9 cellular contexts compared by ENCODE assay signal in genomic region chr17:40190197-40191021, GRCh38. TPM values are rescaled to one million over a fixed set of nuclear protein-coding genes. Genes with fewer than 3 reads are reported as not detected.
A peak's percentile ranks its signal among the peaks of the same experiment; 100 is the strongest.
DNase-seq lines count a peak whose midpoint lies in the region; ATAC-seq and TF ChIP-seq lines count a peak whose summit lies in the region.
"Had no signal": no experiment of that assay in that cellular context is flagged by ENCODE, and none has a peak within 500 bp of the region (broad histone marks: within the 10 kb centered on the region; RNA-seq: fewer than 3 reads in every experiment).

No MANE protein-coding gene starts in this region.

- H3K9me3 ChIP-seq in CD8-positive, alpha-beta T cell (ENCODE audit: low read length): no peaks in the 10 kb centered on the region
- no peaks in the 10 kb centered on the region for H3K9me3 ChIP-seq in SJCRH30 (replicated peaks)

- no peaks in the 10 kb centered on the region for H3K4me1 ChIP-seq in CD8-positive, alpha-beta T cell (ENCODE audit: insufficient read depth, low read length)
- peaks cover 12% of the 10 kb centered on the region for H3K4me1 ChIP-seq in SJCRH30

- H3K36me3 Mint-ChIP-seq in CD8-positive, alpha-beta T cell: peaks cover 2% of the 10 kb centered on the region
- no peaks in the 10 kb centered on the region for H3K36me3 Mint-ChIP-seq in activated CD4-positive, alpha-beta memory T cell treated with anti-CD3 and anti-CD28 coated beads, Interleukin-2, amount 10 ng/mL, durations not matched to agents 7 days and 5 days (ENCODE audit: low read depth)
- H3K36me3 Mint-ChIP-seq in stimulated activated memory B cell treated with anti-CD40 and anti-IgM and Interleukin-4, amounts not matched to agents 10 μg/mL and 1 μg/mL and 100 μg/mL, for 72 hours: peaks cover 6% of the 10 kb centered on the region

- no peak overlapping the region for H3K27ac Mint-ChIP-seq in CD8-positive, alpha-beta T cell
- no peak overlapping the region for H3K27ac Mint-ChIP-seq in activated CD4-positive, alpha-beta memory T cell treated with anti-CD3 and anti-CD28 coated beads, Interleukin-2, amount 10 ng/mL, durations not matched to agents 7 days and 5 days
- H3K27ac Mint-ChIP-seq in stimulated activated memory B cell treated with anti-CD40 and anti-IgM and Interleukin-4, amounts not matched to agents 10 μg/mL and 1 μg/mL and 100 μg/mL, for 72 hours: no peak overlapping the region

- no peaks in the 10 kb centered on the region for H3K27me3 Mint-ChIP-seq in CD8-positive, alpha-beta T cell (ENCODE audit: low read depth)
- peaks cover 2% of the 10 kb centered on the region for H3K27me3 Mint-ChIP-seq in activated CD4-positive, alpha-beta memory T cell treated with anti-CD3 and anti-CD28 coated beads, Interleukin-2, amount 10 ng/mL, durations not matched to agents 7 days and 5 days
- H3K27me3 Mint-ChIP-seq in stimulated activated memory B cell treated with anti-CD40 and anti-IgM and Interleukin-4, amounts not matched to agents 10 μg/mL and 1 μg/mL and 100 μg/mL, for 72 hours: no peaks in the 10 kb centered on the region

- POLR2A ChIA-PET in CD8-positive, alpha-beta T cell (lab: Charles Lee): interaction anchor here (2.0 kb wide), 1 partner anchor 90 kb away, joined by 4 read pairs; the partner anchor contains the start of gene NR1D1
- POLR2A ChIA-PET in activated CD4-positive, alpha-beta memory T cell treated with anti-CD3 and anti-CD28 coated beads, Interleukin-2, amount 10 ng/mL, durations not matched to agents 7 days and 5 days (lab: Charles Lee): interaction anchor here (0.8 to 2.3 kb wide), 8 partner anchors 11 to 121 kb away, joined by 3 to 13 read pairs (median 4); partner anchors contain the start of gene WIPF2

- H3K36me3 ChIP-seq in CD8-positive, alpha-beta T cell (ENCODE audit: insufficient read depth, low read length): no peaks in the 10 kb centered on the region
- 0 out of 2 replicates have a peak, but pooled peaks cover 2% of the 10 kb centered on the region for H3K36me3 ChIP-seq in SJCRH30

- peak overlapping the region; percentile 86 for H3K4me3 Mint-ChIP-seq in CD8-positive, alpha-beta T cell
- peak overlapping the region; percentile 94 for H3K4me3 Mint-ChIP-seq in activated CD4-positive, alpha-beta memory T cell treated with anti-CD3 and anti-CD28 coated beads, Interleukin-2, amount 10 ng/mL, durations not matched to agents 7 days and 5 days
- H3K4me3 Mint-ChIP-seq in stimulated activated memory B cell treated with anti-CD40 and anti-IgM and Interleukin-4, amounts not matched to agents 10 μg/mL and 1 μg/mL and 100 μg/mL, for 72 hours: peak overlapping the region; percentile 55

- peak in 4 of 7 experiments; percentile 27 to 55 (median 48) for DNase-seq in CD8-positive, alpha-beta T cell
- DNase-seq in Jurkat, Clone E6-1 (ENCODE audit: low read depth, low spot score): peak; percentile 30
- peak; percentile 27 for DNase-seq in activated CD4-positive, alpha-beta memory T cell treated with anti-CD3 and anti-CD28 coated beads, Interleukin-2, amount 10 ng/mL, durations not matched to agents 7 days and 5 days
- DNase-seq in foreskin fibroblast (peak in 1 of 2 donors; percentile 38), SJCRH30 (no peak)

- no peaks in the 10 kb centered on the region for H3K9me3 Mint-ChIP-seq in CD8-positive, alpha-beta T cell
- H3K9me3 Mint-ChIP-seq in activated CD4-positive, alpha-beta memory T cell treated with anti-CD3 and anti-CD28 coated beads, Interleukin-2, amount 10 ng/mL, durations not matched to agents 7 days and 5 days: no peaks in the 10 kb centered on the region
- no peaks in the 10 kb centered on the region for H3K9me3 Mint-ChIP-seq in stimulated activated memory B cell treated with anti-CD40 and anti-IgM and Interleukin-4, amounts not matched to agents 10 μg/mL and 1 μg/mL and 100 μg/mL, for 72 hours

- no peaks in the 10 kb centered on the region for H3K27me3 ChIP-seq in CD8-positive, alpha-beta T cell (ENCODE audit: insufficient read depth, low read length)
- no peaks in the 10 kb centered on the region for H3K27me3 ChIP-seq in SJCRH30

- no peak overlapping the region for H3K4me3 ChIP-seq in CD8-positive, alpha-beta T cell (ENCODE audit: low read depth, low read length)
- H3K4me3 ChIP-seq in Jurkat, Clone E6-1 (ENCODE audit: low read length): no peak overlapping the region
- peak overlapping the region; percentile 48 to 60 for H3K4me3 ChIP-seq in foreskin fibroblast (ENCODE audit: low read depth in 1 of 2, low read length in 2 of 2)
- H3K4me3 ChIP-seq in SJCRH30: no peak overlapping the region

- H3K4me1 Mint-ChIP-seq in CD8-positive, alpha-beta T cell (ENCODE audit: low read depth): peaks cover 9% of the 10 kb centered on the region
- H3K4me1 Mint-ChIP-seq in activated CD4-positive, alpha-beta memory T cell treated with anti-CD3 and anti-CD28 coated beads, Interleukin-2, amount 10 ng/mL, durations not matched to agents 7 days and 5 days: peaks cover 15% of the 10 kb centered on the region
- H3K4me1 Mint-ChIP-seq in stimulated activated memory B cell treated with anti-CD40 and anti-IgM and Interleukin-4, amounts not matched to agents 10 μg/mL and 1 μg/mL and 100 μg/mL, for 72 hours: peaks cover 6% of the 10 kb centered on the region

- no peak overlapping the region for H3K27ac ChIP-seq in CD8-positive, alpha-beta T cell (ENCODE audit: low read depth, low read length)
- no peak overlapping the region for H3K27ac ChIP-seq in SJCRH30
- H3K27ac ChIP-seq: HL-60 had no signal

- intact Hi-C loops in CD8-positive, alpha-beta T cell (cut with DNase I, micrococcal nuclease): loop anchor here (1.0 kb wide), 4 partner anchors 13 to 237 kb away; partner anchors contain the start of gene RAPGEFL1 (in 1 of the 2)

- peak; percentile 86 for ATAC-seq in CD8-positive, alpha-beta T cell
- ATAC-seq in stimulated activated memory B cell treated with anti-CD40 and anti-IgM and Interleukin-4, amounts not matched to agents 10 μg/mL and 1 μg/mL and 100 μg/mL, for 72 hours: no peak
- ATAC-seq in HG03175 (IDR thresholded peaks at IDR 0.05; ENCODE audit: unreplicated experiment) (no peak), HG02571 (IDR thresholded peaks at IDR 0.05; ENCODE audit: unreplicated experiment) (no peak)

- peak; percentile 68 for TF ChIP-seq CTCF in CD8-positive, alpha-beta T cell (IDR thresholded peaks at IDR 0.05)
- TF ChIP-seq CTCF in foreskin fibroblast (IDR thresholded peaks at IDR 0.05; ENCODE audit: low read depth, low read length): peak; percentile 29

- CTCF ChIA-PET in CD8-positive, alpha-beta T cell (lab: Charles Lee): interaction anchor here (0.6 to 5.2 kb wide), 20 partner anchors 8 to 802 kb away, joined by 3 to 67 read pairs (median 4); partner anchors contain the start of gene CSF3
- CTCF ChIA-PET in activated CD4-positive, alpha-beta memory T cell treated with anti-CD3 and anti-CD28 coated beads, Interleukin-2, amount 10 ng/mL, durations not matched to agents 7 days and 5 days (lab: Charles Lee): interaction anchor here (0.7 to 5.5 kb wide), 17 partner anchors 9 to 214 kb away, joined by 3 to 69 read pairs (median 7); partner anchors contain the start of genes CASC3, CSF3, MED24 and WIPF2

RNA-seq across cellular contexts. Expression of gene RAPGEFL1, which starts 13.1 kb away (rescaled TPM):
- 1 to 10 TPM; 8.8 to 9.2 TPM for total RNA-seq in CD8-positive, alpha-beta T cell
- 12.0 TPM for polyA plus RNA-seq in Jurkat, Clone E6-1 (2012; ENCODE audit: insufficient read depth, insufficient read length)
- 1 to 10 TPM; 4.7 to 6.0 TPM for total RNA-seq in activated CD4-positive, alpha-beta memory T cell treated with anti-CD3 and anti-CD28 coated beads, Interleukin-2, amount 10 ng/mL, durations not matched to agents 7 days and 5 days
- 1.6 and 2.7 TPM in 2 replicates for total RNA-seq in SJCRH30 (2014; rRNA removed; shearing (Covaris generic))

RNA-seq across cellular contexts. Expression of gene WIPF2, which starts 28.7 kb away (rescaled TPM):
- total RNA-seq in CD8-positive, alpha-beta T cell: 10 to 100 TPM; 26.8 to 30.8 TPM
- 16.2 TPM for polyA plus RNA-seq in Jurkat, Clone E6-1 (2012; ENCODE audit: insufficient read depth, insufficient read length)
- total RNA-seq in activated CD4-positive, alpha-beta memory T cell treated with anti-CD3 and anti-CD28 coated beads, Interleukin-2, amount 10 ng/mL, durations not matched to agents 7 days and 5 days: 10 to 100 TPM; 26.0 TPM
- 8.3 and 9.0 TPM in 2 replicates for total RNA-seq in SJCRH30 (2014; rRNA removed; shearing (Covaris generic))

RNA-seq across cellular contexts. Expression of gene CASC3, which starts 50.1 kb away (rescaled TPM):
- 100 to 1,000 TPM; 187 to 198 TPM for total RNA-seq in CD8-positive, alpha-beta T cell
- polyA plus RNA-seq in Jurkat, Clone E6-1 (2012; ENCODE audit: insufficient read depth, insufficient read length): 72.0 TPM
- 10 to 100 TPM; 84.5 to 89.1 TPM for total RNA-seq in activated CD4-positive, alpha-beta memory T cell treated with anti-CD3 and anti-CD28 coated beads, Interleukin-2, amount 10 ng/mL, durations not matched to agents 7 days and 5 days
- 53.8 and 58.5 TPM in 2 replicates for total RNA-seq in SJCRH30 (2014; rRNA removed; shearing (Covaris generic))

Comparison
In these comparisons a context has a peak if more than half of its experiments do, and no peak if none do; other contexts are left out.
1. DNase-seq: peak in CD8-positive, alpha-beta T cell (4 of 7), Jurkat, Clone E6-1 (single experiment) and activated CD4-positive, alpha-beta memory T cell treated with anti-CD3 and anti-CD28 coated beads, Interleukin-2, amount 10 ng/mL, durations not matched to agents 7 days and 5 days (single experiment); none in SJCRH30 (0 of 2).
2. H3K4me3 ChIP-seq: peak in foreskin fibroblast (2 of 2); none in CD8-positive, alpha-beta T cell (single experiment), Jurkat, Clone E6-1 (single experiment) and SJCRH30 (single experiment).
3. Peak in every context shown above with its lines, with median percentiles within 50 percentile points of each other: H3K4me3 Mint-ChIP-seq.